In the genomic region with DNA sequence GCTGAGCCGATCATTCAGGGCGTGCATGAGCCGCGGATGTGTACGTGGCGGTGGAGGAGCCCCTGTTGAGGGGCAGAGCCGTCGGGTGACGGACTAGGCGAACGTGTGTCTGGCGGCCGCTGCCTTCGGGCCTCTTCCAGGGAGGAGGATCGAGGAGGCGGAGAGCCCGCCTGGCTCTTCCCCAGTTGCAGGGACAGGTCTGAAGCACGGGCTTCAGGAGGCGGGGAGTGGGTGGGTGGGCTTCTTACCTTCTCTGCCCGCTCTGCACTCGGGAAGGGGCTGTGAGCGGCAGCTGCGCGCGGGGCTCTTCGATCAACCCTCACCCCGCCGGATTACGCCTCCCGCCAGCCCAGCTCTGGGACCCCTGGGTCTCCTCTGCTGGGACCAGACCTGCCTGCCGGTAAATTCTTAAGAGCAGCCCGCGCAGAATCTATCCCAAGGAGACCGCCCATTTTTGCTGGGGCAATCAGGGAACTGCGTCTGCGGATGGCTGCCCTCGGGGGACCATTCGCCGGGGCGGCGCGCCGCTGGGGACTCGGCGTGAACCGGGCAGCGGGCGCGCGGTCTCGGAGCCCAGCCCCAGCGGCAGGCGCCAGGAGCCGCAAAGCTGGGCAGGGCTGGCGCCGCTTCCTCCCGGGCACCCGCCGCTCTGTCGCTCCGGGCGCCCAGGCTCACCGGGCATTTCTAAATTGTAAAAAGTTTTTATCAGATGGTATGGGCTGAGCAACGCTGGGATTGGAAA, we compare ENCODE assay signal across 8 cellular contexts. TPM values are rescaled to one million over a fixed set of nuclear protein-coding genes. Genes with fewer than 3 reads are reported as not detected.
DNase-seq lines count a peak whose midpoint lies in the region; ATAC-seq, FAIRE-seq and TF ChIP-seq lines count a peak whose summit lies in the region.

No MANE protein-coding gene starts in this region.

- H4K20me1 ChIP-seq in hepatocyte (ENCODE audit: insufficient read depth, poor library complexity, severe bottlenecking), result no peaks in the 10 kb centered on the region

- peak overlapping the region; percentile 99 for H3K27ac Mint-ChIP-seq in activated naive CD8-positive, alpha-beta T cell treated with anti-CD3 and anti-CD28 coated beads for 36 hours

- TF ChIP-seq CTCF in hepatocyte (IDR thresholded peaks at IDR 0.05; ENCODE audit: poor library complexity), result no peak

- WGBS in hepatocyte (ENCODE audit: low lambda C conversion rate, missing lambda C conversion rate), result 2% methylated on average over 52 of the region's 64 CpGs

- H3K4me3 ChIP-seq in hepatocyte (peak overlapping the region; percentile 50), skeletal muscle satellite cell (ENCODE audit: low read length) (peak overlapping the region; percentile 70)

- peak; percentile 73 for DNase-seq in CD1c-positive myeloid dendritic cell (ENCODE audit: extremely low spot score)
- no peak for DNase-seq in GM19239 (ENCODE audit: insufficient read length, low spot score)
- DNase-seq in RPMI8226, result peak; percentile 32
- peak; percentile 67 for DNase-seq in activated naive CD8-positive, alpha-beta T cell treated with anti-CD3 and anti-CD28 coated beads for 36 hours
- peak; percentile 71 for DNase-seq in hepatocyte (ENCODE audit: low spot score)
- no peak for DNase-seq in GDM1 (lab: John Stamatoyannopoulos, UW)

- H3K36me3 Mint-ChIP-seq in activated naive CD8-positive, alpha-beta T cell treated with anti-CD3 and anti-CD28 coated beads for 36 hours, result peaks cover 55% of the 10 kb centered on the region

- H3K9ac ChIP-seq in skeletal muscle satellite cell (ENCODE audit: low read depth, low read length), result peak overlapping the region; percentile 61

- H3K27me3 Mint-ChIP-seq in activated naive CD8-positive, alpha-beta T cell treated with anti-CD3 and anti-CD28 coated beads for 36 hours, result peaks cover 3% of the 10 kb centered on the region

- H3K4me2 ChIP-seq in hepatocyte (peak overlapping the region; percentile 89), skeletal muscle satellite cell (ENCODE audit: low read length) (peak overlapping the region; percentile 87)

- H3K4me1 Mint-ChIP-seq in activated naive CD8-positive, alpha-beta T cell treated with anti-CD3 and anti-CD28 coated beads for 36 hours, result peaks cover 47% of the 10 kb centered on the region

- H2AFZ ChIP-seq in hepatocyte, result peak overlapping the region; percentile 81

- H3K9me3 ChIP-seq in hepatocyte (ENCODE audit: low read depth) (no peaks in the 10 kb centered on the region), skeletal muscle satellite cell (replicated peaks; ENCODE audit: low read length) (no peaks in the 10 kb centered on the region)

- H3K9me3 Mint-ChIP-seq in activated naive CD8-positive, alpha-beta T cell treated with anti-CD3 and anti-CD28 coated beads for 36 hours, result no peaks in the 10 kb centered on the region

- H3K4me1 ChIP-seq in hepatocyte (ENCODE audit: insufficient read depth) (no peaks in the 10 kb centered on the region), skeletal muscle satellite cell (ENCODE audit: control insufficient read depth, insufficient read depth, low read length) (peaks cover 8% of the 10 kb centered on the region)

- peak; percentile 12 for ATAC-seq in HG03442 (IDR thresholded peaks at IDR 0.05; ENCODE audit: unreplicated experiment)

- H3K36me3 ChIP-seq in hepatocyte (replicated peaks; ENCODE audit: insufficient read depth, low read depth) (no peaks in the 10 kb centered on the region), skeletal muscle satellite cell (ENCODE audit: insufficient read depth, low read length) (no peaks in the 10 kb centered on the region)

- H3K27me3 ChIP-seq in hepatocyte, result no peaks in the 10 kb centered on the region
- H3K27me3 ChIP-seq in skeletal muscle satellite cell (ENCODE audit: control insufficient read depth, insufficient read depth, low read length), result no peaks in the 10 kb centered on the region

- H3K4me3 Mint-ChIP-seq in activated naive CD8-positive, alpha-beta T cell treated with anti-CD3 and anti-CD28 coated beads for 36 hours, result peak overlapping the region; percentile 96

- no peaks in the 10 kb centered on the region for H3K79me2 ChIP-seq in hepatocyte

- no peaks in the 10 kb centered on the region for H3K9me2 ChIP-seq in hepatocyte (replicated peaks; ENCODE audit: insufficient read depth)

- peak overlapping the region; percentile 90 for H3K27ac ChIP-seq in hepatocyte

- FAIRE-seq in GM19239 (lab: Jason Lieb, UNC), result peak; percentile 67

RNA-seq across cellular contexts. Expression of gene PLAC8, which starts 4.9 kb away (rescaled TPM):
- 100 to 1,000 TPM; 132 to 140 TPM for total RNA-seq in activated naive CD8-positive, alpha-beta T cell treated with anti-CD3 and anti-CD28 coated beads for 36 hours
- 16.6 and 24.4 TPM in 2 replicates for total RNA-seq in hepatocyte
- polyA plus RNA-seq in hepatocyte, result 6.9 and 14.2 TPM in 2 replicates
- total RNA-seq in skeletal muscle satellite cell (2012; rRNA removed), result not detected in 2 replicates

Comparison
In these comparisons a context has a peak if more than half of its experiments do, and no peak if none do; other contexts are left out.
1. DNase-seq: peak in CD1c-positive myeloid dendritic cell (single experiment), RPMI8226 (single experiment), activated naive CD8-positive, alpha-beta T cell treated with anti-CD3 and anti-CD28 coated beads for 36 hours (single experiment) and hepatocyte (single experiment); none in GM19239 (single experiment) and GDM1 (single experiment).